8 cellular contexts compared by ENCODE assay signal in the genomic region with DNA sequence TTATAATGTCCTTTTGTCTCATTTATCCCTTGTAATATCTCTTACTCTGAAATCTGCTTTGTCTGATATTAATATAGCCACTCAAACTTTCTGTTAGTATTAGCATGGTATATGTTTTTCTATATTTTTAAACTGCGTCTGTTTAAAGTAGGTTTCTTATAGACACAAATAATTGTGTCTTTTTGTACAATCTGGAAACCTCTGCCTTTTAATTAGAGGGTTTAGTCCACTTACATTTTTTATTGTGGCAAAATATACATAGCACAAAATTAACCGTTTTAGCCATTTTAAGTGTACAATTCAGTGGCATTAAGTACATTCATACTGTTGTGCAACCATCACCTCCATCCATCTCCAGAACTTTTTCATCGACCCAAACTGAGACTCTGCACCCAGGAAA. TPM values are rescaled to one million over a fixed set of nuclear protein-coding genes. Genes with fewer than 3 reads are reported as not detected.
"Had no signal": no experiment of that assay in that cellular context is flagged by ENCODE, and none has a peak within 500 bp of the region (broad histone marks: within the 10 kb centered on the region; RNA-seq: fewer than 3 reads in every experiment).

No MANE protein-coding gene starts in this region.

- H3K9me3 ChIP-seq: HAP-1 had no signal

- H3K4me1 Mint-ChIP-seq: GM23338 had no signal

- H3K36me3 ChIP-seq: HAP-1 had no signal

- H3K4me3 ChIP-seq: GM23338, HAP-1 had no signal

- H3K27ac Mint-ChIP-seq: GM23338, HFFc6 had no signal

- FAIRE-seq: HepG2 had no signal

- H3K4me2 ChIP-seq: GM23338 had no signal

- H3K4me1 ChIP-seq: HAP-1 had no signal

- H2AFZ ChIP-seq: GM23338 had no signal

- H3K27ac ChIP-seq: HL-60 had no signal

- ATAC-seq: GM23338, HepG2 had no signal

- H3K4me3 Mint-ChIP-seq: GM23338, HFFc6 had no signal

- DNase-seq: H7, HFFc6, KG1 had no signal

- H3K27me3 Mint-ChIP-seq: IgD-negative memory B cell had no signal

RNA-seq across cellular contexts. Expression of a gene that starts 28.6 kb away (rescaled TPM):
- total RNA-seq: HepG2, HFFc6 had no signal
- polyA plus RNA-seq: HepG2 had no signal
